In the genomic region with DNA sequence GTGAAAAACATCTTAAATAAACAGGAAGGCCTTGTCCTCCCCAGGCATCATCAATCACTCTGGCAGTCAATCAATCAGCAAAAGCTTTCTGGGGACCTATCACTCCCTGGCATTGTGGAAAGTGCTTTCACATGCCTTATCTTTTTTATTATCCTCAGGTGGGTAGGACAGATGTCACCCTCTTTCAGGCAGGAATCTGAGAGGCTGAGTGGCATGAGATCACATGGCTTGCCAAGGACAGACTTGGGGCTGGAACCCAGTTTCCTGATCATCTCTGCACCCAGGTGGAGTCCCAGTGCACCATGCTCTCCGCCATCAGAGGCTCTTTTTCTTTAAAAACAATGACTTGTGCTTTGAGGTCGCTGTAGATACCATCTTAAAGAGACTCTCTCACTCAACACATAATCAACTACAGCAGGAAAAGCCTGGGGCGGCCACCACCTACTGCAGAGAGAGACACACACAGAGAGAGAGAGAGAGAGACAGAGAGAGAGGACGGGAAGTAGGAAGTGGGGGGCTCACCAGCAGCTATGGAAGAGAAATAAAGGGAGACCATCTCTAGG, we compare ENCODE assay signal across 17 cellular contexts.
DNase-seq lines count a peak whose midpoint lies in the region; ATAC-seq and TF ChIP-seq lines count a peak whose summit lies in the region.
"Had no signal": no experiment of that assay in that cellular context is flagged by ENCODE, and none has a peak within 500 bp of the region (broad histone marks: within the 10 kb centered on the region; RNA-seq: fewer than 3 reads in every experiment).

No MANE protein-coding gene starts in this region.

- H3K18ac ChIP-seq in mesendoderm (ENCODE audit: low read length) (no peak overlapping the region), H9 (ENCODE audit: insufficient read length, low read depth, low read length) (no peak overlapping the region)

- no peak overlapping the region for H3K27ac Mint-ChIP-seq in activated CD4-positive, alpha-beta memory T cell treated with anti-CD3 and anti-CD28 coated beads for 36 hours
- H3K27ac Mint-ChIP-seq in H9 = no peak overlapping the region

- no peak overlapping the region for H2BK12ac ChIP-seq in H9 (ENCODE audit: insufficient read length, low read depth, low read length)

- H4K5ac ChIP-seq in mesendoderm (ENCODE audit: low read length) (no peak overlapping the region), H9 (ENCODE audit: insufficient read length, low read depth, low read length) (no peak overlapping the region)

- H3K14ac ChIP-seq in H9 (ENCODE audit: insufficient read depth, low read length) = no peak overlapping the region

- H2BK15ac ChIP-seq in mesendoderm (replicated peaks; ENCODE audit: low read depth) (no peak overlapping the region), H9 (ENCODE audit: low read depth, low read length) (no peak overlapping the region)

- H3K56ac ChIP-seq in mesendoderm (ENCODE audit: low read length) (no peak overlapping the region), H9 (ENCODE audit: insufficient read length, low read depth, low read length) (no peak overlapping the region)

- H3K36me3 ChIP-seq in mesendoderm (ENCODE audit: control insufficient read depth, insufficient read depth, low read length) (no peaks in the 10 kb centered on the region), psoas muscle (ENCODE audit: insufficient read depth in 1 of 2, low read depth in 1 of 2) (no peaks in the 10 kb centered on the region)
- H3K36me3 ChIP-seq: Peyer's patch, tibial artery had no signal

- H3K4me3 Mint-ChIP-seq in activated CD4-positive, alpha-beta memory T cell treated with anti-CD3 and anti-CD28 coated beads for 36 hours = no peak overlapping the region
- no peak overlapping the region for H3K4me3 Mint-ChIP-seq in H9

- H3K36me3 Mint-ChIP-seq in activated CD4-positive, alpha-beta memory T cell treated with anti-CD3 and anti-CD28 coated beads for 36 hours = no peaks in the 10 kb centered on the region
- no peaks in the 10 kb centered on the region; a peak in 1 of 7 replicates for H3K36me3 Mint-ChIP-seq in H9 (ENCODE audit: insufficient read depth in 1 of 3, low read depth in 3 of 3)

- no peaks in the 10 kb centered on the region for H4K20me1 ChIP-seq in H9 (ENCODE audit: control insufficient read depth, insufficient read depth, insufficient read length)

- no peak for ATAC-seq in psoas muscle

- H3K9ac ChIP-seq in mesendoderm (ENCODE audit: low read length) = no peak overlapping the region
- no peak overlapping the region for H3K9ac ChIP-seq in H9 (ENCODE audit: extremely low read depth, insufficient read length, low read length)

- H3K9me3 ChIP-seq in H9 (ENCODE audit: control insufficient read depth, low read depth, low read length) (no peaks in the 10 kb centered on the region), psoas muscle (no peaks in the 10 kb centered on the region)
- H3K9me3 ChIP-seq: Peyer's patch, tibial artery had no signal

- no peaks in the 10 kb centered on the region for H3K27me3 Mint-ChIP-seq in activated CD4-positive, alpha-beta memory T cell treated with anti-CD3 and anti-CD28 coated beads for 36 hours
- no peaks in the 10 kb centered on the region; the same call in 1 of the 2 replicates for H3K27me3 Mint-ChIP-seq in H9 (ENCODE audit: low read depth)

- no peak overlapping the region for H3K27ac ChIP-seq in mesendoderm (ENCODE audit: low read depth, low read length)
- H3K27ac ChIP-seq in substantia nigra (ENCODE audit: low read depth, low read length, poor library complexity, severe bottlenecking) = no peak overlapping the region
- no peak overlapping the region for H3K27ac ChIP-seq in H9 (ENCODE audit: insufficient read length, low read depth, low read length)
- no peak overlapping the region for H3K27ac ChIP-seq in psoas muscle
- H3K27ac ChIP-seq: 22Rv1, C4-2B, tibial artery had no signal

- TF ChIP-seq CTCF in H9 (conservative IDR thresholded peaks at IDR 0.05) = no peak
- no peak for TF ChIP-seq CTCF in psoas muscle (IDR thresholded peaks at IDR 0.05)

- CTCF ChIA-PET in activated CD4-positive, alpha-beta memory T cell treated with anti-CD3 and anti-CD28 coated beads for 36 hours (lab: Charles Lee) = interaction anchor here (1.6 kb wide), 1 partner anchor 618 kb away, joined by 3 read pairs; no protein-coding TSS in a partner anchor

- H3K4me1 Mint-ChIP-seq in activated CD4-positive, alpha-beta memory T cell treated with anti-CD3 and anti-CD28 coated beads for 36 hours (ENCODE audit: low read depth) = peaks cover 13% of the 10 kb centered on the region
- peaks cover 2 to 3% of the 10 kb centered on the region in 2 experiments; a peak in 2 of 4 replicates for H3K4me1 Mint-ChIP-seq in H9

- H2AK5ac ChIP-seq in mesendoderm (ENCODE audit: low read length) (no peak overlapping the region), H9 (ENCODE audit: insufficient read length, low read length) (no peak overlapping the region)

- no peak overlapping the region for H4K8ac ChIP-seq in mesendoderm (ENCODE audit: low read depth, low read length)
- no peak overlapping the region for H4K8ac ChIP-seq in H9 (replicated peaks; ENCODE audit: insufficient read length, low read depth, low read length)

- intact Hi-C loops in activated CD4-positive, alpha-beta memory T cell treated with anti-CD3 and anti-CD28 coated beads for 36 hours (cut with micrococcal nuclease) = no loop called here
- intact Hi-C loops in psoas muscle (cut with DNase I) = no loop called here

- peaks cover 3% of the 10 kb centered on the region for H3K9me3 Mint-ChIP-seq in activated CD4-positive, alpha-beta memory T cell treated with anti-CD3 and anti-CD28 coated beads for 36 hours
- H3K9me3 Mint-ChIP-seq in H9 = no peaks in the 10 kb centered on the region; a peak in 1 of 5 replicates

- no peaks in the 10 kb centered on the region for H3K23me2 ChIP-seq in H9 (ENCODE audit: insufficient read length, low read depth, low read length, poor library complexity, severe bottlenecking)

- H3K27me3 ChIP-seq in mesendoderm (ENCODE audit: insufficient read depth, low read length, poor library complexity) (no peaks in the 10 kb centered on the region), H9 (ENCODE audit: insufficient read depth, low read length) (no peaks in the 10 kb centered on the region), psoas muscle (ENCODE audit: insufficient read depth in 3 of 3, low read length in 2 of 3) (peaks cover 0 to 2% (median 0%) of the 10 kb centered on the region in 3 donors)
- H3K27me3 ChIP-seq: Peyer's patch, tibial artery had no signal

- H3K4me1 ChIP-seq in mesendoderm (ENCODE audit: control insufficient read depth, low read depth, low read length) = no peaks in the 10 kb centered on the region
- no peaks in the 10 kb centered on the region for H3K4me1 ChIP-seq in H9 (ENCODE audit: insufficient read depth, low read length)
- no peaks in the 10 kb centered on the region for H3K4me1 ChIP-seq in psoas muscle
- H3K4me1 ChIP-seq: Peyer's patch, tibial artery had no signal

- no peaks in the 10 kb centered on the region for H3K79me1 ChIP-seq in mesendoderm (ENCODE audit: low read length)
- no peaks in the 10 kb centered on the region for H3K79me1 ChIP-seq in H9 (ENCODE audit: insufficient read depth, low read depth, low read length, poor library complexity, severe bottlenecking)

- no peak overlapping the region for H4K91ac ChIP-seq in H9 (ENCODE audit: insufficient read length, low read depth, low read length)

- H2BK5ac ChIP-seq in mesendoderm (ENCODE audit: low read length) (no peak overlapping the region), H9 (ENCODE audit: insufficient read length, low read length) (no peak overlapping the region)

- H3K23ac ChIP-seq in mesendoderm (ENCODE audit: low read length) (no peak overlapping the region), H9 (ENCODE audit: insufficient read length, low read depth, low read length) (no peak overlapping the region)

- H2AFZ ChIP-seq in H9 (ENCODE audit: low read length) = no peak overlapping the region

- no peaks in the 10 kb centered on the region for H3K79me2 ChIP-seq in mesendoderm (ENCODE audit: control insufficient read depth, insufficient read depth, low read length)
- H3K79me2 ChIP-seq in H9 (ENCODE audit: insufficient read depth, low read length) = no peaks in the 10 kb centered on the region

- POLR2A ChIA-PET in activated CD4-positive, alpha-beta memory T cell treated with anti-CD3 and anti-CD28 coated beads for 36 hours (lab: Charles Lee) = no interaction called here

- H3K4me3 ChIP-seq in mesendoderm (ENCODE audit: low read length) (no peak overlapping the region), psoas muscle (no peak overlapping the region)
- H3K4me3 ChIP-seq: Peyer's patch, tibial artery had no signal

- no peak overlapping the region for H3K4me2 ChIP-seq in mesendoderm (ENCODE audit: low read length)
- no peak overlapping the region for H3K4me2 ChIP-seq in H9 (ENCODE audit: insufficient read depth, insufficient read length, low read length)

- H3T11ph ChIP-seq in H9 (ENCODE audit: low read length) = no peak overlapping the region

- DNase-seq in DMS53 (lab: John Stamatoyannopoulos, UW) (peak; percentile 31), DMS53 treated with DMSO at 0.1 percent for 48 hours (lab: John Stamatoyannopoulos, UW; ENCODE audit: unreplicated experiment) (no peak), CMK (ENCODE audit: low read depth) (peak; percentile 14), mesendoderm (peak; percentile 56), substantia nigra (lab: John Stamatoyannopoulos, UW) (no peak), H9 (no peak), psoas muscle (no peak)
- peak; percentile 11 for DNase-seq in activated CD4-positive, alpha-beta memory T cell treated with anti-CD3 and anti-CD28 coated beads for 36 hours
- DNase-seq: effector CD4-positive, alpha-beta T cell; hypothalamus; KBM-7; NCI-H2081; NCI-H748 treated with DMSO at 0.1 percent for 48 hours; Peyer's patch; tibial artery had no signal

- H2BK20ac ChIP-seq in H9 (ENCODE audit: low read depth, low read length, poor library complexity, severe bottlenecking) = no peak overlapping the region

- WGBS in mesendoderm (ENCODE audit: extremely low coverage, insufficient coverage, low lambda C conversion rate) = no CpG with 5 or more reads among the region's 4 CpGs
- WGBS in H9 (ENCODE audit: extremely low coverage, insufficient read length, low lambda C conversion rate) = no CpG with 5 or more reads among the region's 4 CpGs
- 78 to 84% (median 79%) methylated on average over 4 of the region's 4 CpGs for WGBS in psoas muscle, 3 donors

- H2BK120ac ChIP-seq in mesendoderm (ENCODE audit: low read depth, low read length) (no peak overlapping the region), H9 (ENCODE audit: low read depth, low read length, poor library complexity, severe bottlenecking) (no peak overlapping the region)

- H3K4ac ChIP-seq in mesendoderm (ENCODE audit: low read depth, low read length) (no peak overlapping the region), H9 (ENCODE audit: low read depth, low read length) (no peak overlapping the region)

Comparison
In these comparisons a context has a peak if more than half of its experiments do, and no peak if none do; other contexts are left out.
1. DNase-seq: peak in DMS53 (single experiment), CMK (single experiment), activated CD4-positive, alpha-beta memory T cell treated with anti-CD3 and anti-CD28 coated beads for 36 hours (single experiment) and mesendoderm (single experiment); none in DMS53 treated with DMSO at 0.1 percent for 48 hours (single experiment), substantia nigra (0 of 49), H9 (single experiment) and psoas muscle (0 of 2).